22 cellular contexts compared by ENCODE assay signal in genomic region chr2:1052671-1053270, GRCh38.
DNase-seq lines count a peak whose midpoint lies in the region; ATAC-seq and TF ChIP-seq lines count a peak whose summit lies in the region.
"Had no signal": no experiment of that assay in that cellular context is flagged by ENCODE, and none has a peak within 500 bp of the region (broad histone marks: within the 10 kb centered on the region; RNA-seq: fewer than 3 reads in every experiment).

No MANE protein-coding gene starts in this region.

- H3K27ac ChIP-seq in brain microvascular endothelial cell: peak overlapping the region; percentile 49
- H3K27ac ChIP-seq: 22Rv1, BLaER1, HL-60, left ventricle myocardium inferior, PC-9 had no signal

- no peak for TF ChIP-seq CTCF in brain microvascular endothelial cell (IDR thresholded peaks at IDR 0.05; ENCODE audit: low read depth, low read length, missing control alignments)

- H3K36me3 ChIP-seq in brain microvascular endothelial cell (replicated peaks): no peaks in the 10 kb centered on the region
- H3K36me3 ChIP-seq: BLaER1, left ventricle myocardium inferior had no signal

- DNase-seq in NCI-H1092 treated with DMSO at 0.1 percent for 48 hours (lab: John Stamatoyannopoulos, UW): peak; percentile 24
- no peak for DNase-seq in NCI-H1092 (lab: John Stamatoyannopoulos, UW)
- DNase-seq in brain microvascular endothelial cell: peak; percentile 65
- DNase-seq in kidney tubule cell (ENCODE audit: low spot score): peak; percentile 20
- peak; percentile 3 for DNase-seq in smooth muscle cell of the brain vasculature (ENCODE audit: low read depth, low spot score)
- no peak for DNase-seq in activated effector memory CD4-positive, alpha-beta T cell treated with anti-CD3 and anti-CD28 coated beads, Interleukin-2, amount 50 U/mL, for 16 hours
- DNase-seq: activated CD4-positive, alpha-beta T cell treated with anti-CD3 and anti-CD28 coated beads, Interleukin-2, amount 10 ng/mL, durations not matched to agents 24 days and 14 days; activated effector memory CD4-positive, alpha-beta T cell treated with Interleukin-2 at 50 U/mL for 16 hours; amniotic stem cell; Calu3; erythroblast; glutamatergic neuron; left ventricle myocardium inferior; NCI-H1417 treated with DMSO at 0.1 percent for 48 hours; PC-9; stimulated activated CD4-positive, alpha-beta T cell treated with anti-CD3 and anti-CD28 coated beads, Interleukin-12 subunit alpha, Interleukin-12 subunit beta, amount 100 ng/mL, for 4 hours; T-helper 1 cell had no signal

- in situ Hi-C loops in brain microvascular endothelial cell (cut with HindIII; ENCODE audit: low pct_ligation_motif_present, low sequenced_read_pairs): no loop called here

- ATAC-seq in HG02763 (IDR thresholded peaks at IDR 0.05; ENCODE audit: unreplicated experiment): no peak
- ATAC-seq in HG03378 (IDR thresholded peaks at IDR 0.05; ENCODE audit: unreplicated experiment): no peak

- no peaks in the 10 kb centered on the region for H3K27me3 ChIP-seq in brain microvascular endothelial cell (replicated peaks)
- H3K27me3 ChIP-seq: BLaER1 had no signal

- H3K4me3 ChIP-seq in brain microvascular endothelial cell (ENCODE audit: low read depth, low read length): no peak overlapping the region
- H3K4me3 ChIP-seq: BLaER1, left ventricle myocardium inferior, PC-9 had no signal

Comparison
In these comparisons a context has a peak if more than half of its experiments do, and no peak if none do; other contexts are left out.
1. DNase-seq: peak in NCI-H1092 treated with DMSO at 0.1 percent for 48 hours (single experiment), brain microvascular endothelial cell (single experiment), kidney tubule cell (single experiment) and smooth muscle cell of the brain vasculature (single experiment); none in NCI-H1092 (single experiment) and activated effector memory CD4-positive, alpha-beta T cell treated with anti-CD3 and anti-CD28 coated beads, Interleukin-2, amount 50 U/mL, for 16 hours (single experiment).